In the genomic region with DNA sequence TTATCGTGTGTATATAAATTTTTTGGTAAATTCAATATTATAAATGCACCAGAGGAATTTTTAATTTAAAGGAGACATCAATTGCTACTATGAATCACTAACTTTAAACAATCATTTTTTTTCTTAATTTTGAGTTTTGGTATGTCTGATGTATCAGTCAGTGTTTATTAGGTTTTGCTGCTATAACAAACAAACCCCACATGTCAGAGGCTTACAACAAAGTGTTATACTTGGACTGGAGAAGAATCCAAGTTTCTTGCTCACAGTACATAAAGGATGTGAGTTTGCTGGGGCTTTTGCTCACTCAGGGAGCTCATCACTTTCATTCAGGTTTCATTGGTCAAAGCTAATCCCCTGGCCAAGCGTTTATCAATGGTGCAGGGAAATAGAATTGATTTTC, we compare ENCODE assay signal across 29 cellular contexts.
"Had no signal": no experiment of that assay in that cellular context is flagged by ENCODE, and none has a peak within 500 bp of the region (broad histone marks: within the 10 kb centered on the region; RNA-seq: fewer than 3 reads in every experiment).

No MANE protein-coding gene starts in this region.

- H3K36me3 Mint-ChIP-seq: stimulated activated effector memory CD8-positive, alpha-beta T cell treated with anti-CD3 and anti-CD28 coated beads, Interleukin-12 subunit alpha, Interleukin-12 subunit beta, amount 100 ng/mL, for 72 hours; stimulated activated memory B cell treated with anti-CD40 and anti-IgM and Interleukin-4, amounts not matched to agents 10 μg/mL and 1 μg/mL and 100 μg/mL, for 72 hours; stimulated activated naive B cell treated with anti-CD40 and anti-IgM and Interleukin-4, amounts not matched to agents 10 μg/mL and 1 μg/mL and 100 μg/mL, for 72 hours; type B pancreatic cell had no signal

- H3K4me3 Mint-ChIP-seq: stimulated activated effector memory CD8-positive, alpha-beta T cell treated with anti-CD3 and anti-CD28 coated beads, Interleukin-12 subunit alpha, Interleukin-12 subunit beta, amount 100 ng/mL, for 72 hours; stimulated activated memory B cell treated with anti-CD40 and anti-IgM and Interleukin-4, amounts not matched to agents 10 μg/mL and 1 μg/mL and 100 μg/mL, for 72 hours; stimulated activated naive B cell treated with anti-CD40 and anti-IgM and Interleukin-4, amounts not matched to agents 10 μg/mL and 1 μg/mL and 100 μg/mL, for 72 hours; stimulated activated naive CD8-positive, alpha-beta T cell treated with anti-CD3 and anti-CD28 coated beads, Interleukin-15, amount 100 ng/mL, for 72 hours; stimulated activated naive CD8-positive, alpha-beta T cell treated with anti-CD3 and anti-CD28 coated beads, Interleukin-15, Interleukin-2, amounts not matched to agents 100 ng/mL and 50 ng/mL, for 24 hours; type B pancreatic cell had no signal

- H3K27ac Mint-ChIP-seq: stimulated activated effector memory CD8-positive, alpha-beta T cell treated with anti-CD3 and anti-CD28 coated beads, Interleukin-12 subunit alpha, Interleukin-12 subunit beta, amount 100 ng/mL, for 72 hours; stimulated activated memory B cell treated with anti-CD40 and anti-IgM and Interleukin-4, amounts not matched to agents 10 μg/mL and 1 μg/mL and 100 μg/mL, for 72 hours; stimulated activated naive B cell treated with anti-CD40 and anti-IgM and Interleukin-4, amounts not matched to agents 10 μg/mL and 1 μg/mL and 100 μg/mL, for 72 hours; stimulated activated naive CD8-positive, alpha-beta T cell treated with anti-CD3 and anti-CD28 coated beads, Interleukin-15, amount 100 ng/mL, for 72 hours; stimulated activated naive CD8-positive, alpha-beta T cell treated with anti-CD3 and anti-CD28 coated beads, Interleukin-15, Interleukin-2, amounts not matched to agents 100 ng/mL and 50 ng/mL, for 24 hours; type B pancreatic cell had no signal

- FAIRE-seq: urothelium cell line had no signal

- ATAC-seq: stimulated activated effector memory CD8-positive, alpha-beta T cell treated with anti-CD3 and anti-CD28 coated beads, Interleukin-12 subunit alpha, Interleukin-12 subunit beta, amount 100 ng/mL, for 72 hours; stimulated activated memory B cell treated with anti-CD40 and anti-IgM and Interleukin-4, amounts not matched to agents 10 μg/mL and 1 μg/mL and 100 μg/mL, for 72 hours; stimulated activated naive CD8-positive, alpha-beta T cell treated with anti-CD3 and anti-CD28 coated beads, Interleukin-15, amount 100 ng/mL, for 72 hours; stimulated activated naive CD8-positive, alpha-beta T cell treated with anti-CD3 and anti-CD28 coated beads, Interleukin-15, Interleukin-2, amounts not matched to agents 100 U/mL and 50 U/mL, for 24 hours; upper lobe of right lung had no signal

- DNase-seq: stimulated activated CD4-positive, alpha-beta T cell treated with anti-CD3 and anti-CD28 coated beads, Interleukin-2, amount 100 ng/mL, for 48 hours; stimulated activated CD4-positive, alpha-beta T cell treated with anti-CD3 and anti-CD28 coated beads, Interleukin-4, amount 100 ng/mL, for 1 hour; stimulated activated CD4-positive, alpha-beta T cell treated with anti-CD3 and anti-CD28 coated beads, Interleukin-4, amount 100 ng/mL, for 24 hours; stimulated activated CD4-positive, alpha-beta T cell treated with anti-CD3 and anti-CD28 coated beads, Interleukin-4, amount 100 ng/mL, for 4 hours; stimulated activated CD8-positive, alpha-beta memory T cell treated with anti-CD3 and anti-CD28 coated beads, Interleukin-4, amount 100 ng/mL, for 48 hours; stimulated activated naive B cell treated with anti-CD40 and anti-IgM and Interleukin-4, amounts not matched to agents 10 μg/mL and 1 μg/mL and 100 μg/mL, for 72 hours; stimulated activated naive CD4-positive, alpha-beta T cell; stimulated activated naive CD4-positive, alpha-beta T cell treated with Interleukin-2 at 50 U/mL for 16 hours; stimulated activated naive CD8-positive, alpha-beta T cell treated with anti-CD3 and anti-CD28 coated beads, Interleukin-15, amount 100 ng/mL, for 72 hours; stimulated activated naive CD8-positive, alpha-beta T cell treated with anti-CD3 and anti-CD28 coated beads, Interleukin-15, Interleukin-2, amounts not matched to agents 100 U/mL and 50 U/mL, for 24 hours; stomach; substantia nigra; testis; thyroid gland; tibial artery; transverse colon; trophoblast cell; upper lobe of left lung; upper lobe of right lung; uterus had no signal

- H3K9me3 ChIP-seq: stomach, suprapubic skin, testis, thoracic aorta, thyroid gland, tibial artery, transverse colon, upper lobe of left lung, uterus, vagina had no signal

- H3K4me3 ChIP-seq: stomach, suprapubic skin, testis, thoracic aorta, thyroid gland, tibial artery, tibial nerve, transverse colon, upper lobe of left lung, upper lobe of right lung, uterus, vagina had no signal

- H3K9me3 Mint-ChIP-seq: stimulated activated effector memory CD8-positive, alpha-beta T cell treated with anti-CD3 and anti-CD28 coated beads, Interleukin-12 subunit alpha, Interleukin-12 subunit beta, amount 100 ng/mL, for 72 hours; stimulated activated naive B cell treated with anti-CD40 and anti-IgM and Interleukin-4, amounts not matched to agents 10 μg/mL and 1 μg/mL and 100 μg/mL, for 72 hours; stimulated activated naive CD8-positive, alpha-beta T cell treated with anti-CD3 and anti-CD28 coated beads, Interleukin-15, amount 100 ng/mL, for 72 hours had no signal

- H3K36me3 ChIP-seq: stomach, suprapubic skin, thoracic aorta, thyroid gland, tibial artery, tibial nerve, transverse colon, upper lobe of left lung, upper lobe of right lung, uterus, vagina had no signal

- H3K27me3 Mint-ChIP-seq: stimulated activated memory B cell treated with anti-CD40 and anti-IgM and Interleukin-4, amounts not matched to agents 10 μg/mL and 1 μg/mL and 100 μg/mL, for 72 hours; type B pancreatic cell had no signal

- H3K4me1 ChIP-seq: suprapubic skin, testis, thyroid gland, tibial nerve, transverse colon, upper lobe of left lung, upper lobe of right lung, uterus, vagina had no signal

- H3K27ac ChIP-seq: stomach, suprapubic skin, testis, thoracic aorta, thyroid gland, tibial artery, tibial nerve, transverse colon, upper lobe of left lung, upper lobe of right lung, uterus, vagina had no signal

- H3K27me3 ChIP-seq: stomach, suprapubic skin, testis, thyroid gland, tibial artery, tibial nerve, transverse colon, upper lobe of left lung, upper lobe of right lung, uterus, vagina had no signal

- H3K4me1 Mint-ChIP-seq: stimulated activated effector memory CD8-positive, alpha-beta T cell treated with anti-CD3 and anti-CD28 coated beads, Interleukin-12 subunit alpha, Interleukin-12 subunit beta, amount 100 ng/mL, for 72 hours; stimulated activated memory B cell treated with anti-CD40 and anti-IgM and Interleukin-4, amounts not matched to agents 10 μg/mL and 1 μg/mL and 100 μg/mL, for 72 hours; stimulated activated naive CD8-positive, alpha-beta T cell treated with anti-CD3 and anti-CD28 coated beads, Interleukin-15, amount 100 ng/mL, for 72 hours had no signal
